ENCODE assay signal across 1 cellular context in the genomic region with DNA sequence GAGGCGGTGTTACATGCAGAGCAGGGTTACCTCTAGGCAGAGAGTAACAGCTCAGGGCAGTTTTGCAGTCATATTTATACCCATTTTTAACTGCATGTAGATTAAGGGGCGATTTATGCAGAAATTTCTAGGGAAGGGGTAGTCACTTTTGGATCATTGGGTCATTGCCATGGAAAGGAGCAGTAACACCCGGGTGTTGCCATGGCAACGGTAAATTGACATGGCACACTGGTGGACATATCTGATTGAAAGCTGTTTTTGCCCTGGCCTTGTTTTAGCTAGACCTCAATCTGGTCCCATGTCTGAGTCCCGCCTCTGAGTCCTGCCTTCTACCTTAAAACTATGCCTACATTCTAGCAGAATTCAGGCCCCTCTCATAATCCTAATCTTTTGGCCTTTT.
TF ChIP-seq lines count a peak whose summit lies in the region.

No MANE protein-coding gene starts in this region.

TF ChIP-seq in K562, 482 proteins besides CTCF, POLR2A, EP300 and RAD21 (continued from another document):
- TF ChIP-seq KAT7 (CRISPR knock-in tag; IDR thresholded peaks at IDR 0.05; ENCODE audit: borderline replicate concordance) (no peak), FUS (optimal IDR thresholded peaks at IDR 0.05; ENCODE audit: low read depth, low read length) (no peak), ETV5 (CRISPR knock-in tag; IDR thresholded peaks at IDR 0.05; ENCODE audit: low read depth) (no peak), FOXJ2 (tag; IDR thresholded peaks at IDR 0.05) (peak; percentile 82), THRA (IDR thresholded peaks at IDR 0.05) (no peak), HIVEP1 (CRISPR knock-in tag; IDR thresholded peaks at IDR 0.05) (no peak)
